In genomic region chr4:31175242-31175910, GRCh38 we compare ENCODE assay signal across 14 cellular contexts.
"Had no signal": no experiment of that assay in that cellular context is flagged by ENCODE, and none has a peak within 500 bp of the region (broad histone marks: within the 10 kb centered on the region; RNA-seq: fewer than 3 reads in every experiment).

No MANE protein-coding gene starts in this region.

- H3K9me3 ChIP-seq: neutrophil, testis had no signal

- H3K27ac ChIP-seq: neutrophil, testis, VCaP had no signal

- H3K4me1 ChIP-seq: testis had no signal

- H3K36me3 ChIP-seq: neutrophil had no signal

- H3K27me3 ChIP-seq: neutrophil had no signal

- H3K4me3 ChIP-seq: lung, testis had no signal

- DNase-seq: activated CD4-positive, alpha-beta memory T cell treated with anti-CD3 and anti-CD28 coated beads for 36 hours; activated effector memory CD4-positive, alpha-beta T cell treated with anti-CD3 and anti-CD28 coated beads, Interleukin-2, amount 50 U/mL, for 16 hours; activated T-cell treated with anti-CD3 and anti-CD28 coated beads, Interleukin-2, amount 50 U/mL, for 4 hours; glutamatergic neuron; immature natural killer cell; left colon; naive thymus-derived CD8-positive, alpha-beta T cell; stimulated activated CD4-positive, alpha-beta T cell treated with anti-CD3 and anti-CD28 coated beads, Interleukin-15, amount 100 ng/mL, for 24 hours; stimulated activated CD4-positive, alpha-beta T cell treated with anti-CD3 and anti-CD28 coated beads, Interleukin-4, amount 100 ng/mL, for 4 hours; stimulated activated naive CD8-positive, alpha-beta T cell treated with anti-CD3 and anti-CD28 coated beads, Interleukin-15, amount 100 ng/mL, for 72 hours; testis had no signal
